In genomic region chr7:8491106-8491505, GRCh38 we compare ENCODE assay signal across 6 cellular contexts. TPM values are rescaled to one million over a fixed set of nuclear protein-coding genes. Genes with fewer than 3 reads are reported as not detected.
"Had no signal": no experiment of that assay in that cellular context is flagged by ENCODE, and none has a peak within 500 bp of the region (broad histone marks: within the 10 kb centered on the region; RNA-seq: fewer than 3 reads in every experiment).

No MANE protein-coding gene starts in this region.

- DNase-seq: H9, HCEC 1CT, KBM-7 had no signal

- ATAC-seq: GM23338, HepG2 had no signal

RNA-seq across cellular contexts. Expression of gene NXPH1, which starts 57.7 kb away (rescaled TPM):
- total RNA-seq: HepG2, HT1080 had no signal
